ENCODE assay signal across 2 cellular contexts in the genomic region with DNA sequence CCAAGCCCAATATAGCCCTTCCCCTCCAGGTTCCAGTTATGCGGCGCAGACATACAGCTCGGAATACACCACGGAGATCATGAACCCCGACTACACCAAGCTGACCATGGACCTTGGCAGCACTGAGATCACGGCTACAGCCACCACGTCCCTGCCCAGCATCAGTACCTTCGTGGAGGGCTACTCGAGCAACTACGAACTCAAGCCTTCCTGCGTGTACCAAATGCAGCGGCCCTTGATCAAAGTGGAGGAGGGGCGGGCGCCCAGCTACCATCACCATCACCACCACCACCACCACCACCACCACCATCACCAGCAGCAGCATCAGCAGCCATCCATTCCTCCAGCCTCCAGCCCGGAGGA.
A peak's percentile ranks its signal among the peaks of the same experiment; 100 is the strongest.
TF ChIP-seq lines count a peak whose summit lies in the region.

No MANE protein-coding gene starts in this region.

TF ChIP-seq in GM23338, 12 proteins besides CTCF, POLR2A, EP300 and RAD21:
- no peak for TF ChIP-seq EZH2phosphoT487 (IDR thresholded peaks at IDR 0.05; ENCODE audit: unreplicated experiment)
- no peak for TF ChIP-seq CREB1 (CRISPR knock-in tag; IDR thresholded peaks at IDR 0.05; ENCODE audit: low read depth)
- TF ChIP-seq EZH2 (IDR thresholded peaks at IDR 0.05; ENCODE audit: low read depth, unreplicated experiment): peak; percentile 53
TF ChIP-seq in GM23338: peak in this region for 1.

TF ChIP-seq in endothelial cell of umbilical vein, 7 proteins besides CTCF, POLR2A, EP300 and RAD21:
- TF ChIP-seq, protein P1, sequence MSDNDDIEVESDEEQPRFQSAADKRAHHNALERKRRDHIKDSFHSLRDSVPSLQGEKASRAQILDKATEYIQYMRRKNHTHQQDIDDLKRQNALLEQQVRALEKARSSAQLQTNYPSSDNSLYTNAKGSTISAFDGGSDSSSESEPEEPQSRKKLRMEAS (IDR thresholded peaks at IDR 0.05; ENCODE audit: insufficient read depth, insufficient read length): no peak
- TF ChIP-seq JUN (IDR thresholded peaks at IDR 0.05; ENCODE audit: borderline replicate concordance, insufficient read depth, insufficient read length, low read depth) (no peak), EZH2 (IDR thresholded peaks at IDR 0.05; ENCODE audit: borderline replicate concordance, low read depth, low read length, severe bottlenecking) (peak; percentile 61)
